ENCODE assay signal across 30 cellular contexts in the genomic region with DNA sequence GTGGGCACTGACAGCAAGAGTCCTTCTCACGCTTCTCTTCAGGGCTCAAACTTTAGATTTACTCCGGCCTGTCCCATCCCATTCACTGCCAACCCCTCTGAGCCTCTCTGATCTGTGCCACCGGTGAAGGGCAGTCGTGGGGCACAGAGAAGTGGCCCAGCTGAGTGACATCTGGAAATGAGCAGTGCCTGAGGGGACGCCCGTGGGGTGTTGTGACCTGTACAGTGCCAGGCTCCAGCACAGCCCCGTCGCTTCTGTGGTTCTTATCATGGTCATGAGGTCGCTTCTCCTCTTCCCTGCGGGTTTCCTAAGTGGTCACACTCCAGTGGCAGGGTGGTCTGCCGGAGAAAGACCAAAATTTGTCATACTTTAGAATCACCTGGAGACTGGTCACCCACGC. TPM values are rescaled to one million over a fixed set of nuclear protein-coding genes. Genes with fewer than 3 reads are reported as not detected.
"Had no signal": no experiment of that assay in that cellular context is flagged by ENCODE, and none has a peak within 500 bp of the region (broad histone marks: within the 10 kb centered on the region; RNA-seq: fewer than 3 reads in every experiment).

No MANE protein-coding gene starts in this region.

- H3K27ac Mint-ChIP-seq: activated CD4-positive, alpha-beta T cell treated with anti-CD3 and anti-CD28 coated beads for 36 hours; activated CD4-positive, alpha-beta T cell treated with anti-CD3 and anti-CD28 coated beads, Interleukin-2, amount 10 ng/mL, durations not matched to agents 24 days and 14 days; activated CD8-positive, alpha-beta T cell treated with anti-CD3 and anti-CD28 coated beads for 36 hours; activated naive CD8-positive, alpha-beta T cell; activated naive CD8-positive, alpha-beta T cell treated with anti-CD3 and anti-CD28 coated beads, Interleukin-2, amount 50 U/mL, for 24 hours; activated T-helper 17 cell treated with anti-CD3 and anti-CD28 coated beads, Interleukin-2, amount 50 U/mL, for 72 hours; endodermal cell had no signal

- H3K36me3 Mint-ChIP-seq: activated naive CD8-positive, alpha-beta T cell had no signal

- H3K4me3 ChIP-seq: adrenal gland, body of pancreas, colonic mucosa had no signal

- H3K4me1 Mint-ChIP-seq: activated T-helper 17 cell treated with anti-CD3 and anti-CD28 coated beads, Interleukin-2, amount 50 U/mL, for 72 hours had no signal

- DNase-seq: activated CD4-positive, alpha-beta T cell treated with anti-CD3 and anti-CD28 coated beads for 36 hours; activated CD4-positive, alpha-beta T cell treated with anti-CD3 and anti-CD28 coated beads, Interleukin-2, amount 10 ng/mL, durations not matched to agents 24 days and 14 days; activated CD4-positive, alpha-beta T cell treated with anti-CD3 and anti-CD28 coated beads, Interleukin-2, amount 50 U/mL, for 48 hours; activated CD4-positive, CD25-positive, alpha-beta regulatory T cell; activated CD4-positive, CD25-positive, alpha-beta regulatory T cell treated with anti-CD3 and anti-CD28 coated beads, Interleukin-2, amount 50 U/mL, for 72 hours; activated CD8-positive, alpha-beta memory T cell treated with anti-CD3 and anti-CD28 coated beads for 24 hours; activated CD8-positive, alpha-beta T cell treated with anti-CD3 and anti-CD28 coated beads for 36 hours; activated effector memory CD4-positive, alpha-beta T cell treated with Interleukin-2 at 50 U/mL for 16 hours; activated gamma-delta T cell treated with Interleukin-2 at 50 U/mL for 16 hours; activated naive CD4-positive, alpha-beta T cell treated with anti-CD3 and anti-CD28 coated beads, Interleukin-2, amount 50 U/mL, for 16 hours; activated naive CD4-positive, alpha-beta T cell treated with Interleukin-2 at 50 U/mL for 16 hours; activated naive CD8-positive, alpha-beta T cell treated with anti-CD3 and anti-CD28 coated beads, Interleukin-2, amount 50 U/mL, for 24 hours; activated T-cell treated with anti-CD3 and anti-CD28 coated beads, Interleukin-2, amount 50 U/mL, for 4 hours; adrenal gland; amygdala; aorta; body of pancreas; caudate nucleus; cerebellar nuclear complex; colonic mucosa; effector memory CD4-positive, alpha-beta T cell; endodermal cell; foreskin fibroblast; head of caudate nucleus; T-helper 2 cell had no signal

- H3K9me3 Mint-ChIP-seq: activated CD4-positive, alpha-beta T cell treated with anti-CD3 and anti-CD28 coated beads, Interleukin-2, amount 10 ng/mL, durations not matched to agents 24 days and 14 days; activated CD8-positive, alpha-beta T cell treated with anti-CD3 and anti-CD28 coated beads for 36 hours; activated naive CD8-positive, alpha-beta T cell treated with anti-CD3 and anti-CD28 coated beads, Interleukin-2, amount 50 U/mL, for 24 hours had no signal

- H3K9me3 ChIP-seq: adrenal gland, body of pancreas had no signal

- H3K36me3 ChIP-seq: adrenal gland, colonic mucosa had no signal

- H3K27ac ChIP-seq: adrenal gland, body of pancreas, colonic mucosa had no signal

- H3K4me1 ChIP-seq: colonic mucosa had no signal

- ATAC-seq: activated CD4-positive, alpha-beta T cell treated with anti-CD3 and anti-CD28 coated beads for 36 hours; activated CD8-positive, alpha-beta T cell treated with anti-CD3 and anti-CD28 coated beads for 36 hours; activated naive CD8-positive, alpha-beta T cell treated with anti-CD3 and anti-CD28 coated beads, Interleukin-2, amount 50 U/mL, for 24 hours; activated T-cell treated with anti-CD3 and anti-CD28 coated beads, Interleukin-2, amount 50 U/mL, for 4 hours; activated T-helper 17 cell treated with anti-CD3 and anti-CD28 coated beads, Interleukin-2, amount 50 U/mL, for 72 hours; body of pancreas; esophagus mucosa had no signal

- H3K4me3 Mint-ChIP-seq: activated CD4-positive, alpha-beta T cell treated with anti-CD3 and anti-CD28 coated beads for 36 hours; activated CD4-positive, alpha-beta T cell treated with anti-CD3 and anti-CD28 coated beads, Interleukin-2, amount 10 ng/mL, durations not matched to agents 24 days and 14 days; activated CD8-positive, alpha-beta T cell treated with anti-CD3 and anti-CD28 coated beads for 36 hours; activated naive CD8-positive, alpha-beta T cell; activated naive CD8-positive, alpha-beta T cell treated with anti-CD3 and anti-CD28 coated beads, Interleukin-2, amount 50 U/mL, for 24 hours; activated T-cell treated with anti-CD3 and anti-CD28 coated beads, Interleukin-2, amount 50 U/mL, for 4 hours; activated T-helper 17 cell treated with anti-CD3 and anti-CD28 coated beads, Interleukin-2, amount 50 U/mL, for 72 hours; endodermal cell had no signal

- H3K27me3 ChIP-seq: adrenal gland, body of pancreas, colonic mucosa had no signal

RNA-seq across cellular contexts. Expression of a gene that starts 4.1 kb away (rescaled TPM):
- total RNA-seq: activated CD4-positive, alpha-beta T cell treated with anti-CD3 and anti-CD28 coated beads for 36 hours; activated CD4-positive, alpha-beta T cell treated with anti-CD3 and anti-CD28 coated beads, Interleukin-2, amount 10 ng/mL, durations not matched to agents 24 days and 14 days; activated CD8-positive, alpha-beta T cell treated with anti-CD3 and anti-CD28 coated beads for 36 hours; activated T-cell treated with anti-CD3 and anti-CD28 coated beads, Interleukin-2, amount 50 U/mL, for 4 hours; activated T-helper 17 cell treated with anti-CD3 and anti-CD28 coated beads, Interleukin-2, amount 50 U/mL, for 72 hours; T-helper 1 cell treated with Interleukin-12 subunit alpha and Interleukin-12 subunit beta and Interleukin-4 antibody, amounts not matched to agents 30 ng/mL and 1 ng/mL, for 36 hours had no signal
- polyA plus RNA-seq: aorta had no signal

RNA-seq across cellular contexts. Expression of a gene that starts 47.3 kb away (rescaled TPM):
- total RNA-seq: activated CD4-positive, alpha-beta T cell treated with anti-CD3 and anti-CD28 coated beads for 36 hours; activated CD4-positive, alpha-beta T cell treated with anti-CD3 and anti-CD28 coated beads, Interleukin-2, amount 10 ng/mL, durations not matched to agents 24 days and 14 days; activated CD8-positive, alpha-beta T cell treated with anti-CD3 and anti-CD28 coated beads for 36 hours; activated T-cell treated with anti-CD3 and anti-CD28 coated beads, Interleukin-2, amount 50 U/mL, for 4 hours; activated T-helper 17 cell treated with anti-CD3 and anti-CD28 coated beads, Interleukin-2, amount 50 U/mL, for 72 hours; body of pancreas; dermis microvascular lymphatic vessel endothelial cell; T-helper 1 cell treated with Interleukin-12 subunit alpha and Interleukin-12 subunit beta and Interleukin-4 antibody, amounts not matched to agents 30 ng/mL and 1 ng/mL, for 36 hours had no signal
